ENCODE assay signal across 25 cellular contexts in genomic region chr1:55822896-55823295, GRCh38.
"Had no signal": no experiment of that assay in that cellular context is flagged by ENCODE, and none has a peak within 500 bp of the region (broad histone marks: within the 10 kb centered on the region; RNA-seq: fewer than 3 reads in every experiment).

No MANE protein-coding gene starts in this region.

- H3K27me3 ChIP-seq: MG63, Peyer's patch, SJCRH30 had no signal

- H3K4me3 Mint-ChIP-seq: activated B cell treated with CpG ODN at 0.5 μM for 24 hours; activated CD4-positive, alpha-beta T cell treated with anti-CD3 and anti-CD28 coated beads, Interleukin-2, amount 10 ng/mL, durations not matched to agents 24 days and 14 days; activated naive CD4-positive, alpha-beta T cell treated with anti-CD3 and anti-CD28 coated beads, Interleukin-2, amount 10 ng/mL, durations not matched to agents 7 days and 5 days; activated naive CD8-positive, alpha-beta T cell treated with anti-CD3 and anti-CD28 coated beads for 36 hours; activated T-helper 17 cell treated with anti-CD3 and anti-CD28 coated beads, Interleukin-2, amount 50 U/mL, for 72 hours; T-cell had no signal

- H3K27ac Mint-ChIP-seq: activated B cell treated with CpG ODN at 0.5 μM for 24 hours; activated CD4-positive, alpha-beta T cell treated with anti-CD3 and anti-CD28 coated beads, Interleukin-2, amount 10 ng/mL, durations not matched to agents 24 days and 14 days; activated naive CD4-positive, alpha-beta T cell treated with anti-CD3 and anti-CD28 coated beads, Interleukin-2, amount 10 ng/mL, durations not matched to agents 7 days and 5 days; activated naive CD8-positive, alpha-beta T cell treated with anti-CD3 and anti-CD28 coated beads for 36 hours; activated T-helper 17 cell treated with anti-CD3 and anti-CD28 coated beads, Interleukin-2, amount 50 U/mL, for 72 hours; T-cell had no signal

- H3K9me3 ChIP-seq: Peyer's patch, SJCRH30 had no signal

- H3K27me3 Mint-ChIP-seq: activated CD4-positive, alpha-beta T cell treated with anti-CD3 and anti-CD28 coated beads, Interleukin-2, amount 10 ng/mL, durations not matched to agents 24 days and 14 days; activated naive CD4-positive, alpha-beta T cell treated with anti-CD3 and anti-CD28 coated beads, Interleukin-2, amount 10 ng/mL, durations not matched to agents 7 days and 5 days had no signal

- H3K36me3 ChIP-seq: MG63, Peyer's patch, SJCRH30 had no signal

- DNase-seq: activated B cell treated with CpG ODN at 0.5 μM for 24 hours; activated CD4-positive, alpha-beta T cell treated with anti-CD3 and anti-CD28 coated beads for 1 hour; activated CD4-positive, alpha-beta T cell treated with anti-CD3 and anti-CD28 coated beads, Interleukin-2, amount 10 ng/mL, durations not matched to agents 24 days and 14 days; activated CD4-positive, alpha-beta T cell treated with anti-CD3 and anti-CD28 coated beads, Interleukin-2, amount 50 U/mL, for 48 hours; activated gamma-delta T cell; activated naive CD4-positive, alpha-beta T cell treated with anti-CD3 and anti-CD28 coated beads, Interleukin-2, amount 10 ng/mL, durations not matched to agents 7 days and 5 days; activated naive CD8-positive, alpha-beta T cell treated with anti-CD3 and anti-CD28 coated beads for 36 hours; activated T-cell treated with anti-CD3 and anti-CD28 coated beads for 4 hours; activated T-cell treated with anti-CD3 and anti-CD28 coated beads, Interleukin-2, amount 50 U/mL, for 48 hours; cerebellar nuclear complex; MG63; MV-4-11; NCI-H1105; NCI-H1436; NCI-H187; NCI-H2081; NCI-H510A treated with DMSO at 0.1 percent for 48 hours; NCI-H69; NK-92 treated with Interleukin-12 subunit alpha and Interleukin-12 subunit beta, amount 100 ng/mL, for 24 hours; Peyer's patch; Right ventricle myocardium superior; SJCRH30; T-cell had no signal

- H3K4me3 ChIP-seq: MG63, Peyer's patch, SJCRH30 had no signal

- H3K4me1 ChIP-seq: Peyer's patch, SJCRH30 had no signal

- H3K36me3 Mint-ChIP-seq: activated naive CD4-positive, alpha-beta T cell treated with anti-CD3 and anti-CD28 coated beads, Interleukin-2, amount 10 ng/mL, durations not matched to agents 7 days and 5 days; activated naive CD8-positive, alpha-beta T cell treated with anti-CD3 and anti-CD28 coated beads for 36 hours; T-cell had no signal

- H3K4me1 Mint-ChIP-seq: activated B cell treated with CpG ODN at 0.5 μM for 24 hours; activated CD4-positive, alpha-beta T cell treated with anti-CD3 and anti-CD28 coated beads, Interleukin-2, amount 10 ng/mL, durations not matched to agents 24 days and 14 days; activated naive CD4-positive, alpha-beta T cell treated with anti-CD3 and anti-CD28 coated beads, Interleukin-2, amount 10 ng/mL, durations not matched to agents 7 days and 5 days; activated naive CD8-positive, alpha-beta T cell treated with anti-CD3 and anti-CD28 coated beads for 36 hours; activated T-helper 17 cell treated with anti-CD3 and anti-CD28 coated beads, Interleukin-2, amount 50 U/mL, for 72 hours; T-cell had no signal

- H3K9me3 Mint-ChIP-seq: activated B cell treated with CpG ODN at 0.5 μM for 24 hours; activated CD4-positive, alpha-beta T cell treated with anti-CD3 and anti-CD28 coated beads, Interleukin-2, amount 10 ng/mL, durations not matched to agents 24 days and 14 days; activated naive CD4-positive, alpha-beta T cell treated with anti-CD3 and anti-CD28 coated beads, Interleukin-2, amount 10 ng/mL, durations not matched to agents 7 days and 5 days; activated naive CD8-positive, alpha-beta T cell treated with anti-CD3 and anti-CD28 coated beads for 36 hours; T-cell had no signal

- ATAC-seq: activated T-helper 17 cell treated with anti-CD3 and anti-CD28 coated beads, Interleukin-2, amount 50 U/mL, for 72 hours; T-cell had no signal

- H3K27ac ChIP-seq: Peyer's patch, RWPE1, SJCRH30 had no signal
